In the genomic region with DNA sequence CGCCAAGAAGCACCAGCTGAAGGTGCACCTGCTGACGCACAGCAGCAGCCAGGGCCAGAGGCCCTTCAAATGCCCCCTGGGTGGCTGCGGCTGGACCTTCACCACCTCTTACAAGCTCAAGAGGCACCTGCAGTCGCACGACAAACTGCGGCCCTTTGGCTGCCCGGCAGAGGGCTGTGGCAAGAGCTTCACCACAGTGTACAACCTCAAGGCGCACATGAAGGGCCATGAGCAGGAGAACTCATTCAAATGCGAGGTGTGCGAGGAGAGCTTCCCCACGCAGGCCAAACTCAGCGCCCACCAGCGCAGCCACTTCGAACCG, we compare ENCODE assay signal across 8 cellular contexts. TPM values are rescaled to one million over a fixed set of nuclear protein-coding genes. Genes with fewer than 3 reads are reported as not detected.
DNase-seq lines count a peak whose midpoint lies in the region; ATAC-seq and TF ChIP-seq lines count a peak whose summit lies in the region.
"Not testable (repeated sequence)": the region's sequence is repeated elsewhere in the genome, so short reads cannot be mapped to it uniquely, and the experiment has no call there.

No MANE protein-coding gene starts in this region.

- H3K4me3 ChIP-seq in GM08714 (ENCODE audit: low read length): peak overlapping the region; percentile 68; the same call in 1 of the 2 replicates
- peak overlapping the region; percentile 70 for H3K4me3 ChIP-seq in HUES64 (ENCODE audit: low read length)
- peak overlapping the region; percentile 54 to 64 (median 59) for H3K4me3 ChIP-seq in upper lobe of left lung

- peaks cover 18% of the 10 kb centered on the region for H3K36me3 Mint-ChIP-seq in activated naive CD8-positive, alpha-beta T cell treated with anti-CD3 and anti-CD28 coated beads, Interleukin-2, amount 10 ng/mL, durations not matched to agents 7 days and 5 days
- H3K36me3 Mint-ChIP-seq in glutamatergic neuron (ENCODE audit: unreplicated experiment): not testable (repeated sequence)
- peaks cover 18% of the 10 kb centered on the region for H3K36me3 Mint-ChIP-seq in nephron (ENCODE audit: low read depth)

- POLR2A ChIA-PET in activated naive CD8-positive, alpha-beta T cell treated with anti-CD3 and anti-CD28 coated beads, Interleukin-2, amount 10 ng/mL, durations not matched to agents 7 days and 5 days (lab: Charles Lee): not testable (repeated sequence)

- peaks cover 20% of the 10 kb centered on the region; the same call in 1 of the 2 replicates for H3K4me1 ChIP-seq in HUES64 (ENCODE audit: insufficient read depth, low read length)
- H3K4me1 ChIP-seq in upper lobe of left lung: peaks cover 5 to 36% (median 8%) of the 10 kb centered on the region in 4 donors

- DNase-seq in H4 (ENCODE audit: low spot score) (peak; percentile 28), RPMI8226 (peak; percentile 64), glutamatergic neuron (peak; percentile 59), upper lobe of left lung (peak in 1 of 2 donors; percentile 44)
- not testable (repeated sequence) for DNase-seq in activated naive CD8-positive, alpha-beta T cell treated with anti-CD3 and anti-CD28 coated beads, Interleukin-2, amount 10 ng/mL, durations not matched to agents 7 days and 5 days

- H3K27me3 ChIP-seq in HUES64 (ENCODE audit: insufficient read depth, low read length); upper lobe of left lung: not testable (repeated sequence)

- H3K4me3 Mint-ChIP-seq in activated naive CD8-positive, alpha-beta T cell treated with anti-CD3 and anti-CD28 coated beads, Interleukin-2, amount 10 ng/mL, durations not matched to agents 7 days and 5 days: peak overlapping the region; percentile 50
- H3K4me3 Mint-ChIP-seq in glutamatergic neuron (ENCODE audit: unreplicated experiment) (peak overlapping the region; percentile 81), nephron (peak overlapping the region; percentile 68 to 79 (median 73))

- TF ChIP-seq EP300 in upper lobe of left lung (IDR thresholded peaks at IDR 0.05): not testable (repeated sequence)

- not testable (repeated sequence) for H3K27me3 Mint-ChIP-seq in activated naive CD8-positive, alpha-beta T cell treated with anti-CD3 and anti-CD28 coated beads, Interleukin-2, amount 10 ng/mL, durations not matched to agents 7 days and 5 days; glutamatergic neuron (ENCODE audit: unreplicated experiment); nephron (ENCODE audit: low read depth)

- H3K9me3 Mint-ChIP-seq in activated naive CD8-positive, alpha-beta T cell treated with anti-CD3 and anti-CD28 coated beads, Interleukin-2, amount 10 ng/mL, durations not matched to agents 7 days and 5 days; glutamatergic neuron (ENCODE audit: unreplicated experiment); nephron: not testable (repeated sequence)

- H3K4me1 Mint-ChIP-seq in activated naive CD8-positive, alpha-beta T cell treated with anti-CD3 and anti-CD28 coated beads, Interleukin-2, amount 10 ng/mL, durations not matched to agents 7 days and 5 days: peaks cover 22% of the 10 kb centered on the region
- peaks cover 13% of the 10 kb centered on the region for H3K4me1 Mint-ChIP-seq in glutamatergic neuron (ENCODE audit: low read depth, unreplicated experiment)
- peaks cover 23% of the 10 kb centered on the region for H3K4me1 Mint-ChIP-seq in nephron

- H3K9ac ChIP-seq in HUES64 (ENCODE audit: low read depth, low read length): peak overlapping the region; percentile 71

- H3K27ac Mint-ChIP-seq in activated naive CD8-positive, alpha-beta T cell treated with anti-CD3 and anti-CD28 coated beads, Interleukin-2, amount 10 ng/mL, durations not matched to agents 7 days and 5 days: not testable (repeated sequence)
- H3K27ac Mint-ChIP-seq in glutamatergic neuron (ENCODE audit: unreplicated experiment) (peak overlapping the region; percentile 43), nephron (peak overlapping the region in 1 of 3 experiments; percentile 37)

- not testable (repeated sequence) for TF ChIP-seq POLR2A in upper lobe of left lung (IDR thresholded peaks at IDR 0.05)

- not testable (repeated sequence) for H3K9me3 ChIP-seq in HUES64 (ENCODE audit: insufficient read depth, low read depth, low read length); upper lobe of left lung

- TF ChIP-seq CTCF in glutamatergic neuron (IDR thresholded peaks at IDR 0.05; ENCODE audit: partially characterized antibody, unreplicated experiment): not testable (repeated sequence)
- TF ChIP-seq CTCF in nephron (IDR thresholded peaks at IDR 0.05; ENCODE audit: unreplicated experiment in 3 of 3): peak in 2 of 3 experiments; percentile 8
- TF ChIP-seq CTCF in upper lobe of left lung (IDR thresholded peaks at IDR 0.05): peak in 2 of 6 experiments; percentile 16 to 45

- H3K36me3 ChIP-seq in HUES64 (ENCODE audit: insufficient read depth, low read length); upper lobe of left lung: not testable (repeated sequence)

- peak; percentile 19 for ATAC-seq in activated naive CD8-positive, alpha-beta T cell treated with anti-CD3 and anti-CD28 coated beads, Interleukin-2, amount 10 ng/mL, durations not matched to agents 7 days and 5 days (ENCODE audit: low read depth)
- ATAC-seq in upper lobe of left lung (ENCODE audit: low FRiP score in 2 of 2): peak; percentile 38 to 81

- not testable (repeated sequence) for H3K27ac ChIP-seq in HUES64 (ENCODE audit: low read depth, low read length)
- H3K27ac ChIP-seq in upper lobe of left lung: peak overlapping the region; percentile 92 to 97 (median 95)

- 13% methylated on average over 13 of the region's 15 CpGs for WGBS in HUES64
- WGBS in upper lobe of left lung, 2 donors: 43% methylated on average over 9 of the region's 15 CpGs; no CpG with 5 or more reads in 1 of the 2 donors

RNA-seq across cellular contexts. Expression of a gene that starts 1.0 kb away (rescaled TPM):
- 2.6 and 5.6 TPM in 2 replicates for total RNA-seq in H4 (2014; rRNA removed; shearing (Covaris generic))
- polyA plus RNA-seq in HUES64 (2013, experiment 1 of 2): 5.0 TPM
- polyA plus RNA-seq in HUES64 (2013, experiment 2 of 2): 5.5 TPM
- 1 to 10 TPM; 8.6 to 8.9 TPM for total RNA-seq in activated naive CD8-positive, alpha-beta T cell treated with anti-CD3 and anti-CD28 coated beads, Interleukin-2, amount 10 ng/mL, durations not matched to agents 7 days and 5 days
- 4.9 TPM for total RNA-seq in glutamatergic neuron (ENCODE audit: unreplicated experiment)
- 10 to 100 TPM in 2 of 6 donors, 1 to 10 TPM in 4; 6.3 to 11.0 (median 7.5) TPM for total RNA-seq in upper lobe of left lung
